ENCODE assay signal across 1 cellular context in the genomic region with DNA sequence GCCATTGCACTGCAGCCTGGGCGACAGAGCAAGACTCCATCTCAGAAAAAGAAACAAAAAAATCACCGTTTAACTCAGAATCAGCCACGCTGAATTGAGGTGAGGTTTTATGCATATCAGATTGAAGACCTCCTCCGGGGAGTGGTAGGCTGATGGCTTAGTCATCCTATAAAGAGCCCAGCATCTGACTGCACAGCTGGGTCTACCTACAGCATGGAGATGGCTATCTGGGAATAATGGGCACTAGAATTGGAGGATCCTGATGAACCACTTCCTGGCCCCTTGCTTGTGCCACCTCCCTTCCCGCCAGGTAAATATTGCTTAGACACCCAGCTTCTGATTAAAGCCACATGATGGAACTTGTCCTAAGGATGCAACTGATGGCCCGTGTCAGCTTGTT.
TF ChIP-seq lines count a peak whose summit lies in the region.

No MANE protein-coding gene starts in this region.

TF ChIP-seq in H1, 55 proteins besides CTCF, POLR2A, EP300 and RAD21:
- TF ChIP-seq, protein P1, sequence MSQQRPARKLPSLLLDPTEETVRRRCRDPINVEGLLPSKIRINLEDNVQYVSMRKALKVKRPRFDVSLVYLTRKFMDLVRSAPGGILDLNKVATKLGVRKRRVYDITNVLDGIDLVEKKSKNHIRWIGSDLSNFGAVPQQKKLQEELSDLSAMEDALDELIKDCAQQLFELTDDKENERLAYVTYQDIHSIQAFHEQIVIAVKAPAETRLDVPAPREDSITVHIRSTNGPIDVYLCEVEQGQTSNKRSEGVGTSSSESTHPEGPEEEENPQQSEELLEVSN (IDR thresholded peaks at IDR 0.05) = no peak
- TF ChIP-seq ZNF274 (IDR thresholded peaks at IDR 0.05; ENCODE audit: borderline replicate concordance, extremely low read depth, low read length) (no peak), BCL11A (IDR thresholded peaks at IDR 0.05; ENCODE audit: low read depth in 2 of 2, low read length in 2 of 2) (no peak), NRF1 (IDR thresholded peaks at IDR 0.05; ENCODE audit: low read depth, low read length) (no peak)
